In the genomic region with DNA sequence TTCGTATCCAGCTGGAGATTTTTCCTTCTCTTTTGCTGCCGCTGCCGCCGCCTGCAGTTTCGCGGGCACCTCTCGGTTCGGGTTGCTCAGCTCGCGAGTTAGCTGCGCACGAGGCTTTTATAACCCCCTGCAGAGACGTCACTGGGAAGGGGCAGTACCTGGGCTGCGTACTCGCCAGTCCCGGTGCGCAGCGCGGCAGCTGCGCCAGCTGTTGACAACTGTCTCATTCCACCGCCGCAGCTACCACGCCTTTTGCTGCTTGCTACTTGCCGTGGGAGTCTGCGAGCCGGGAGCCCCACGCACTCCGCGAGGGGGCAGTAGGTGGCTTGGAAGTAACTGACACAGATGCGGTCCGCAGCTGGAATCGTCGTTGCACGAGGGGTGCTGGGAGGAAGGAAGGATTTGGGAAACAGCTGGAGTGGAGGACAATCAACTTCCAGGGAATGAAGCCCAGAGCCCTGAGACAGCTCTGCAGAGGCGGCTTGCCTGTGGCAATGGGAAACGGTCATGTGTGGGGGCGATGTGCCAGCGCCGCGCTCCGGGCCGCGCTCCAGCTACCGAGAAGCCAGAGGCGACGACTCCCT, we compare ENCODE assay signal across 7 cellular contexts. TPM values are rescaled to one million over a fixed set of nuclear protein-coding genes. Genes with fewer than 3 reads are reported as not detected.
A peak's percentile ranks its signal among the peaks of the same experiment; 100 is the strongest.
DNase-seq lines count a peak whose midpoint lies in the region; ATAC-seq and TF ChIP-seq lines count a peak whose summit lies in the region.

TACR1 (minus strand) TSS at position 93 of the 584 bp plus-strand sequence. CDS start 586 bp downstream, outside the sequence.

- no peaks in the 10 kb centered on the region for H3K9me3 ChIP-seq in tibial artery

- no peaks in the 10 kb centered on the region for H3K4me1 Mint-ChIP-seq in activated T-helper 17 cell treated with anti-CD3 and anti-CD28 coated beads, Interleukin-2, amount 50 U/mL, for 72 hours

- peak; percentile 23 for ATAC-seq in activated T-helper 17 cell treated with anti-CD3 and anti-CD28 coated beads, Interleukin-2, amount 50 U/mL, for 72 hours (replicated peaks)

- peaks cover 64% of the 10 kb centered on the region for H3K27me3 ChIP-seq in H7 (ENCODE audit: control insufficient read depth, insufficient read depth, low read length)
- H3K27me3 ChIP-seq in tibial artery, result peaks cover 0 to 36% of the 10 kb centered on the region in 2 donors

- H3K4me3 Mint-ChIP-seq in activated T-helper 17 cell treated with anti-CD3 and anti-CD28 coated beads, Interleukin-2, amount 50 U/mL, for 72 hours, result peak within 1 kb of the TSS; percentile 36

- H3K27me3 Mint-ChIP-seq in activated T-helper 17 cell treated with anti-CD3 and anti-CD28 coated beads, Interleukin-2, amount 50 U/mL, for 72 hours, result peaks cover 41% of the 10 kb centered on the region

- intact Hi-C loops in tibial artery (cut with DNase I; ENCODE audit: low total_unique reads), result no loop called here

- H3K36me3 Mint-ChIP-seq in activated T-helper 17 cell treated with anti-CD3 and anti-CD28 coated beads, Interleukin-2, amount 50 U/mL, for 72 hours (ENCODE audit: low read depth), result no peaks in the 10 kb centered on the region

- H3K4me1 ChIP-seq in tibial artery, result peaks cover 0 to 27% (median 25%) of the 10 kb centered on the region in 4 donors

- H3K36me3 ChIP-seq in H7 (replicated peaks; ENCODE audit: control insufficient read depth, insufficient read depth, low read length), result no peaks in the 10 kb centered on the region
- H3K36me3 ChIP-seq in tibial artery, result no peaks in the 10 kb centered on the region

- no peak within 1 kb of the TSS for H3K27ac Mint-ChIP-seq in activated T-helper 17 cell treated with anti-CD3 and anti-CD28 coated beads, Interleukin-2, amount 50 U/mL, for 72 hours

- H3K4me3 ChIP-seq in H7 (ENCODE audit: insufficient read depth, low read depth, low read length) (peak within 1 kb of the TSS; percentile 45), fibroblast of villous mesenchyme (ENCODE audit: low read depth, low read length) (peak within 1 kb of the TSS; percentile 36), tibial artery (peak within 1 kb of the TSS; percentile 47 to 49)

- DNase-seq in GM10266 (ENCODE audit: extremely low spot score) (peak; percentile 58), H7 (peak; percentile 65), NCI-H2227 (lab: John Stamatoyannopoulos, UW; ENCODE audit: unreplicated experiment) (peak; percentile 81), fibroblast of villous mesenchyme (ENCODE audit: low read depth) (peak; percentile 73), non-pigmented ciliary epithelial cell (ENCODE audit: low read depth) (peak; percentile 15), tibial artery (peak; percentile 54 to 83)

- H3K27ac ChIP-seq in tibial artery, result peak within 1 kb of the TSS in 1 of 2 donors; percentile 40

- peak; percentile 60 for TF ChIP-seq CTCF in GM10266 (IDR thresholded peaks at IDR 0.05; ENCODE audit: control insufficient read depth, insufficient read depth, low read depth, missing control alignments)
- peak; percentile 77 for TF ChIP-seq CTCF in fibroblast of villous mesenchyme (IDR thresholded peaks at IDR 0.05; ENCODE audit: insufficient read depth, low read depth, low read length)
- TF ChIP-seq CTCF in tibial artery (IDR thresholded peaks at IDR 0.05), result peak; percentile 36 to 48

- H3K9me3 Mint-ChIP-seq in activated T-helper 17 cell treated with anti-CD3 and anti-CD28 coated beads, Interleukin-2, amount 50 U/mL, for 72 hours, result no peaks in the 10 kb centered on the region

RNA-seq across cellular contexts. Expression of gene TACR1, which starts in this region (rescaled TPM):
- 0.03 TPM in 1 of 2 replicates, not detected in the other for total RNA-seq in H7 (2014; rRNA removed; shearing (Covaris generic))
- not detected for total RNA-seq in activated T-helper 17 cell treated with anti-CD3 and anti-CD28 coated beads, Interleukin-2, amount 50 U/mL, for 72 hours
- under 0.01 TPM in 1 of 2 replicates, not detected in the other for total RNA-seq in fibroblast of villous mesenchyme

Comparison
In these comparisons a context has a peak if more than half of its experiments do, and no peak if none do; other contexts are left out.
1. Peak in DNase-seq and H3K4me3 ChIP-seq in H7; RNA of the gene not detected or under 1 TPM.
2. Peak in ATAC-seq in activated T-helper 17 cell treated with anti-CD3 and anti-CD28 coated beads, Interleukin-2, amount 50 U/mL, for 72 hours; RNA of the gene not detected or under 1 TPM.
3. Peak in DNase-seq and H3K4me3 ChIP-seq in fibroblast of villous mesenchyme; RNA of the gene not detected or under 1 TPM.
4. DNase-seq: peak in every context shown above with its lines; median percentile 81 in NCI-H2227; 73 in fibroblast of villous mesenchyme; 68 in tibial artery; 65 in H7; 58 in GM10266; 15 in non-pigmented ciliary epithelial cell.